In genomic region chr11:19906126-19906525, GRCh38 we compare ENCODE assay signal across 2 cellular contexts.
TF ChIP-seq lines count a peak whose summit lies in the region.

No MANE protein-coding gene starts in this region.

TF ChIP-seq in GM23338, 12 proteins besides CTCF, POLR2A, EP300 and RAD21 (continued from another document):
- TF ChIP-seq ZNF462 (CRISPR knock-in tag; IDR thresholded peaks at IDR 0.05) (no peak), EZH2phosphoT487 (IDR thresholded peaks at IDR 0.05; ENCODE audit: unreplicated experiment) (no peak), REST (IDR thresholded peaks at IDR 0.05; ENCODE audit: unreplicated experiment) (no peak), ETS1 (IDR thresholded peaks at IDR 0.05) (no peak), JUNB (IDR thresholded peaks at IDR 0.05; ENCODE audit: unreplicated experiment) (no peak), POLR2AphosphoS5 (IDR thresholded peaks at IDR 0.05; ENCODE audit: low read depth) (no peak), CREB1 (CRISPR knock-in tag; IDR thresholded peaks at IDR 0.05; ENCODE audit: low read depth) (no peak), STAT1 (IDR thresholded peaks at IDR 0.05; ENCODE audit: unreplicated experiment) (no peak), ZNF114 (CRISPR knock-in tag; IDR thresholded peaks at IDR 0.05) (no peak), ZNF331 (CRISPR knock-in tag; IDR thresholded peaks at IDR 0.05; ENCODE audit: low read depth) (no peak), NANOG (IDR thresholded peaks at IDR 0.05; ENCODE audit: borderline replicate concordance) (no peak)

TF ChIP-seq in H1, 55 proteins besides CTCF, POLR2A, EP300 and RAD21 (continued from another document):
- 0 out of 2 replicates have a peak, but pooled peaks have one; percentile 8 for TF ChIP-seq USF2 (IDR thresholded peaks at IDR 0.05; ENCODE audit: low read length)
